ENCODE assay signal across 8 cellular contexts in genomic region chr6:37783831-37784584, GRCh38. TPM values are rescaled to one million over a fixed set of nuclear protein-coding genes. Genes with fewer than 3 reads are reported as not detected.
DNase-seq lines count a peak whose midpoint lies in the region; ATAC-seq, FAIRE-seq and TF ChIP-seq lines count a peak whose summit lies in the region.

No MANE protein-coding gene starts in this region.

- H3K4me3 ChIP-seq in endocrine pancreas (ENCODE audit: control insufficient read depth, insufficient read depth, low read length) (peak overlapping the region; percentile 33), thymus (ENCODE audit: low read length) (peak overlapping the region; percentile 36)

- H3K9me3 ChIP-seq in endocrine pancreas (ENCODE audit: control insufficient read depth, low read length) (no peaks in the 10 kb centered on the region), thymus (ENCODE audit: control insufficient read depth) (no peaks in the 10 kb centered on the region)

- H3K27ac ChIP-seq in RWPE1 = peak overlapping the region; percentile 22; the same call in 1 of the 2 replicates
- H3K27ac ChIP-seq in thymus (ENCODE audit: low read depth) = no peak overlapping the region

- H3K4me1 ChIP-seq in endocrine pancreas (ENCODE audit: control insufficient read depth, insufficient read depth, low read length) (no peaks in the 10 kb centered on the region), thymus (ENCODE audit: control insufficient read depth, insufficient read depth, low read length) (peaks cover 6% of the 10 kb centered on the region)

- CTCF ChIA-PET in RWPE1 (lab: Yijun Ruan, JAX) = no interaction called here

- no peaks in the 10 kb centered on the region for H3K36me3 ChIP-seq in endocrine pancreas (ENCODE audit: control insufficient read depth, insufficient read depth, low read length)
- no peaks in the 10 kb centered on the region for H3K36me3 ChIP-seq in thymus (ENCODE audit: control insufficient read depth, insufficient read depth)

- H3K27me3 ChIP-seq in endocrine pancreas (ENCODE audit: control insufficient read depth, insufficient read depth, low read length) (no peaks in the 10 kb centered on the region), thymus (ENCODE audit: control insufficient read depth, insufficient read depth) (peaks cover 17% of the 10 kb centered on the region)

- H3K9ac ChIP-seq in endocrine pancreas (ENCODE audit: control insufficient read depth, insufficient read depth, low read length) = peak overlapping the region; percentile 4

- DNase-seq in activated T-cell treated with anti-CD3 and anti-CD28 coated beads, Interleukin-2, amount 50 U/mL, for 1 hour = peak; percentile 29
- no peak for DNase-seq in activated T-cell treated with anti-CD3 and anti-CD28 coated beads for 4 hours
- no peak for DNase-seq in RWPE1 (ENCODE audit: low spot score)
- peak; percentile 37 for DNase-seq in midbrain (lab: John Stamatoyannopoulos, UW)
- no peak for DNase-seq in RCC 7860 (ENCODE audit: low spot score)

- FAIRE-seq in RCC 7860 (lab: Jason Lieb, UNC) = no peak

- no peak for TF ChIP-seq CTCF in RWPE1 (conservative IDR thresholded peaks at IDR 0.05; ENCODE audit: low read depth)

- WGBS in thymus = 2% methylated on average over 38 of the region's 38 CpGs

- POLR2A ChIA-PET in RWPE1 (lab: Yijun Ruan, JAX; ENCODE audit: low non-redundant PET) = no interaction called here

- ATAC-seq in GM19023 (IDR thresholded peaks at IDR 0.05; ENCODE audit: unreplicated experiment) = no peak

RNA-seq across cellular contexts. Expression of gene ZFAND3, which starts 35.5 kb away (rescaled TPM):
- 25.7 TPM for polyA plus RNA-seq in thymus

Comparison
In these comparisons a context has a peak if more than half of its experiments do, and no peak if none do; other contexts are left out.
1. DNase-seq: peak in activated T-cell treated with anti-CD3 and anti-CD28 coated beads, Interleukin-2, amount 50 U/mL, for 1 hour (single experiment) and midbrain (single experiment); none in activated T-cell treated with anti-CD3 and anti-CD28 coated beads for 4 hours (single experiment), RWPE1 (single experiment) and RCC 7860 (single experiment).